In the genomic region with DNA sequence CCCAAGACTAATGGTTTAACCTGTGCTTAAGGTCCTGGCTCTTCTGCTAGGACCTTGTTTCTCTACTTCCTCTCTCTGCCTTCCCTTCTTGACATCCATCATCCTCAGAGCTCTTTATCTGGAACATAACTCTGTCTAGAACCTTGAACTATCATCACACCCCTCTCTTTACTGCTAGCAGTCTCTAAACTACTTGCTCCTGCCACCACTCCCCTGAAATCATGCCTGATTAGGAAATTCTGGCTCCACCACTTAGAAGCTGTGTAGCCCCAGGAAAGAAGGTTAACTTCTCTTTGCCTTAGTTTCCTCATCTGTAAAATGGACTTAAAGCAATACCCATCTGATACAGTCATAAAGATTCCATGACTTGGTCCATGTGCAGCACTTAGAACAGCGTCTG, we compare ENCODE assay signal across 16 cellular contexts. TPM values are rescaled to one million over a fixed set of nuclear protein-coding genes. Genes with fewer than 3 reads are reported as not detected.
DNase-seq lines count a peak whose midpoint lies in the region; ATAC-seq and TF ChIP-seq lines count a peak whose summit lies in the region.
"Had no signal": no experiment of that assay in that cellular context is flagged by ENCODE, and none has a peak within 500 bp of the region (broad histone marks: within the 10 kb centered on the region; RNA-seq: fewer than 3 reads in every experiment).

No MANE protein-coding gene starts in this region.

- intact Hi-C loops in heart left ventricle (cut with DNase I) (loop anchor here in 3 of 10 donors (5.0 to 10.0 kb wide), 3 partner anchors 45 to 105 kb away; no protein-coding TSS in a partner anchor), heart right ventricle (cut with DNase I) (loop anchor here in 4 of 10 donors (5.0 to 10.0 kb wide), 4 partner anchors 45 to 135 kb away; no protein-coding TSS in a partner anchor), activated B cell treated with CpG ODN at 0.5 μM for 24 hours (cut with micrococcal nuclease) (no loop called here), uterus (cut with DNase I; ENCODE audit: low total_unique reads) (no loop called here)

- H3K27ac Mint-ChIP-seq in activated B cell treated with CpG ODN at 0.5 μM for 24 hours, result no peak overlapping the region
- H3K27ac Mint-ChIP-seq: activated CD4-positive, alpha-beta memory T cell treated with anti-CD3 and anti-CD28 coated beads, Interleukin-2, amount 10 ng/mL, durations not matched to agents 7 days and 5 days; activated naive CD8-positive, alpha-beta T cell treated with anti-CD3 and anti-CD28 coated beads, Interleukin-2, amount 50 U/mL, for 24 hours had no signal

- H3K27ac ChIP-seq in heart left ventricle (peak overlapping the region in 8 of 12 donors; percentile 9 to 68 (median 60)), heart right ventricle (peak overlapping the region in 5 of 10 donors; percentile 51 to 72 (median 69)), mesodermal cell (ENCODE audit: low read depth, low read length, severe bottlenecking) (peak overlapping the region; percentile 91), uterus (peak overlapping the region; percentile 62 to 78)

- no peaks in the 10 kb centered on the region for H3K9me3 ChIP-seq in heart left ventricle
- no peaks in the 10 kb centered on the region for H3K9me3 ChIP-seq in heart right ventricle
- H3K9me3 ChIP-seq in mesodermal cell (ENCODE audit: control insufficient read depth, low read length), result peaks cover 8% of the 10 kb centered on the region
- H3K9me3 ChIP-seq in uterus, result no peaks in the 10 kb centered on the region
- H3K9me3 ChIP-seq: HAP-1, thoracic aorta had no signal

- H3K36me3 ChIP-seq in heart left ventricle, result no peaks in the 10 kb centered on the region
- H3K36me3 ChIP-seq in heart right ventricle, result no peaks in the 10 kb centered on the region
- H3K36me3 ChIP-seq in mesodermal cell (ENCODE audit: control insufficient read depth, insufficient read depth, low read length), result peaks cover 35% of the 10 kb centered on the region
- no peaks in the 10 kb centered on the region for H3K36me3 ChIP-seq in uterus
- H3K36me3 ChIP-seq: HAP-1, thoracic aorta had no signal

- TF ChIP-seq CTCF in heart left ventricle (IDR thresholded peaks at IDR 0.05) (no peak), heart right ventricle (IDR thresholded peaks at IDR 0.05) (no peak), activated B cell treated with CpG ODN at 0.5 μM for 24 hours (IDR thresholded peaks at IDR 0.05) (no peak), uterus (IDR thresholded peaks at IDR 0.05) (no peak)

- CTCF ChIA-PET in activated B cell treated with CpG ODN at 0.5 μM for 24 hours (lab: Charles Lee), result no interaction called here

- DNase-seq in heart left ventricle, result no peak
- no peak for DNase-seq in heart right ventricle
- no peak for DNase-seq in activated B cell treated with CpG ODN at 0.5 μM for 24 hours
- DNase-seq in uterus, result no peak
- no peak for DNase-seq in D341Med (ENCODE audit: low spot score)
- no peak for DNase-seq in SKM-1 treated with dmso at 0.1 percent for 144 hours (lab: John Stamatoyannopoulos, UW; ENCODE audit: unreplicated experiment)
- DNase-seq: activated CD4-positive, alpha-beta memory T cell treated with anti-CD3 and anti-CD28 coated beads, Interleukin-2, amount 10 ng/mL, durations not matched to agents 7 days and 5 days; activated naive CD8-positive, alpha-beta T cell treated with anti-CD3 and anti-CD28 coated beads, Interleukin-2, amount 50 U/mL, for 24 hours; COR-L47; NCI-H1436 treated with DMSO at 0.1 percent for 48 hours; stimulated activated CD4-positive, alpha-beta T cell treated with anti-CD3 and anti-CD28 coated beads, Interleukin-4, amount 100 ng/mL, for 1 hour had no signal

- H3K4me3 Mint-ChIP-seq in activated B cell treated with CpG ODN at 0.5 μM for 24 hours, result no peak overlapping the region
- H3K4me3 Mint-ChIP-seq: activated CD4-positive, alpha-beta memory T cell treated with anti-CD3 and anti-CD28 coated beads, Interleukin-2, amount 10 ng/mL, durations not matched to agents 7 days and 5 days; activated naive CD8-positive, alpha-beta T cell treated with anti-CD3 and anti-CD28 coated beads, Interleukin-2, amount 50 U/mL, for 24 hours had no signal

- POLR2A ChIA-PET in activated B cell treated with CpG ODN at 0.5 μM for 24 hours (lab: Charles Lee), result interaction anchor here (0.7 to 2.9 kb wide), 3 partner anchors 9 to 40 kb away, joined by 4 to 14 read pairs (median 4); a partner anchor contains a TSS

- H3K4me1 Mint-ChIP-seq in activated B cell treated with CpG ODN at 0.5 μM for 24 hours, result peaks cover 53% of the 10 kb centered on the region

- TF ChIP-seq POLR2A in heart left ventricle (IDR thresholded peaks at IDR 0.05) (no peak), uterus (IDR thresholded peaks at IDR 0.05) (no peak)

- peaks cover 53% of the 10 kb centered on the region for H3K36me3 Mint-ChIP-seq in activated B cell treated with CpG ODN at 0.5 μM for 24 hours (ENCODE audit: low read depth)

- whole genome bisulfite sequencing in heart left ventricle, 4 donors, result 72 to 90% (median 83%) methylated on average over 1 of the region's 1 CpG
- 68 to 82% methylated on average over 1 of the region's 1 CpG for WGBS in heart right ventricle, 2 donors
- 100% methylated on average over 1 of the region's 1 CpG for WGBS in mesodermal cell (ENCODE audit: insufficient coverage in 2 of 2), 2 experiments

- H3K4me3 ChIP-seq in heart left ventricle (no peak overlapping the region), heart right ventricle (no peak overlapping the region), mesodermal cell (ENCODE audit: extremely low read depth, insufficient read depth, low read length, poor library complexity, severe bottlenecking) (no peak overlapping the region), uterus (no peak overlapping the region)
- H3K4me3 ChIP-seq: HAP-1, lung, thoracic aorta had no signal

- H3K4me1 ChIP-seq in heart left ventricle (peaks cover 0 to 59% (median 24%) of the 10 kb centered on the region in 12 donors), heart right ventricle (peaks cover 0 to 60% (median 18%) of the 10 kb centered on the region in 9 donors), mesodermal cell (ENCODE audit: control insufficient read depth, insufficient read depth, low read length, poor library complexity, severe bottlenecking) (peaks cover 43% of the 10 kb centered on the region), uterus (peaks cover 0 to 10% of the 10 kb centered on the region in 2 donors)

- no peaks in the 10 kb centered on the region for H3K9me3 Mint-ChIP-seq in activated B cell treated with CpG ODN at 0.5 μM for 24 hours
- H3K9me3 Mint-ChIP-seq: activated naive CD8-positive, alpha-beta T cell treated with anti-CD3 and anti-CD28 coated beads, Interleukin-2, amount 50 U/mL, for 24 hours had no signal

- no peaks in the 10 kb centered on the region for H3K27me3 ChIP-seq in heart left ventricle
- no peaks in the 10 kb centered on the region for H3K27me3 ChIP-seq in heart right ventricle
- no peaks in the 10 kb centered on the region for H3K27me3 ChIP-seq in uterus

- no peak for ATAC-seq in heart left ventricle
- ATAC-seq in heart right ventricle, result no peak
- ATAC-seq in activated B cell treated with CpG ODN at 0.5 μM for 24 hours (ENCODE audit: low read depth), result peak; percentile 12
- ATAC-seq in HG02588 (IDR thresholded peaks at IDR 0.05; ENCODE audit: unreplicated experiment), result no peak
- ATAC-seq: activated naive CD8-positive, alpha-beta T cell treated with anti-CD3 and anti-CD28 coated beads, Interleukin-2, amount 50 U/mL, for 24 hours had no signal

- no peaks in the 10 kb centered on the region for H3K27me3 Mint-ChIP-seq in activated B cell treated with CpG ODN at 0.5 μM for 24 hours
- H3K27me3 Mint-ChIP-seq: activated CD4-positive, alpha-beta memory T cell treated with anti-CD3 and anti-CD28 coated beads, Interleukin-2, amount 10 ng/mL, durations not matched to agents 7 days and 5 days; activated naive CD8-positive, alpha-beta T cell treated with anti-CD3 and anti-CD28 coated beads, Interleukin-2, amount 50 U/mL, for 24 hours had no signal

RNA-seq across cellular contexts. Expression of a gene that starts 9.1 kb away (rescaled TPM):
- total RNA-seq in heart left ventricle (100 to 1,000 TPM in 8 of 9 donors, 10 to 100 TPM in 1; 98.4 to 248 (median 157) TPM), heart right ventricle (100 to 1,000 TPM; 120 to 221 (median 142) TPM), activated B cell treated with CpG ODN at 0.5 μM for 24 hours (283 and 314 TPM in 2 replicates), uterus (10 to 100 TPM; 27.1 to 93.6 (median 64.1) TPM)
- polyA plus RNA-seq in heart left ventricle (100 to 1,000 TPM in 1 of 2 donors, 10 to 100 TPM in 1; 41.5 to 250 TPM), heart right ventricle (10 to 100 TPM; 32.0 to 71.5 TPM)
- polyA plus RNA-seq in mesodermal cell (2013, experiment 1 of 2), result 66.4 TPM
- polyA plus RNA-seq in mesodermal cell (2013, experiment 2 of 2), result 62.8 TPM
